15 cellular contexts compared by ENCODE assay signal in the genomic region with DNA sequence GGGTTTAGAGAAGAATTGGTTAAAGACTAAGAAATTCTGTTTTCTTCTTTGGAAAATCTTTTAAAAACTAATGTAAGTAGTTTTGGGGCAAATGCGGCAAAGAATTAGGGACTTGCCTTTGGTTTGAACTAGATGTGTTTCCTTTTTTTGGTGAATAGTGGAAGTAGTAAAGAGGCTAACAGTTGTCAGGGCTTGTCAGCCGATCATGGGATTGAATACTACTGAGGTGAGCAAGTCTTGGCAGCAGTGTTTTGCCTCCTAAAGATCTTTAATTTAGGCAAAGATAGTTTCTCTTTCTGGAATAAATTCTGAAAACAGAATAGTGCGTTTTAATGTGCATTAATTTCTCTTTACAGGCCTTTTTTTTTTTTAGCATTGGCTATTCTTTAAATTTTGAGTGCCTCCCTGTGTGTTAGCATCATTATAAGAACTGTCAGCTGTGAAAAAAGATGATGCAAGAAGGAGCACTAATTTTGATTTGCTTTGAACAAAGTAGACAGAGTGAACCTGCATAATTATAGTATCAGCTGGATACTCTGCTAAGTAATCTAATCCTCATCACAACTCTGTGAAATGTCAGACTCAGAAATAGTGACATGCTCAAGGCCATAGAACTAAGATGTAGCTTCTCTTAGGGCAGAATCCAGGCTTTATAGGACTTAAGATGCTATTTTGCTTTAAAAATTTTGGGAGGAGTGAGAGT. TPM values are rescaled to one million over a fixed set of nuclear protein-coding genes. Genes with fewer than 3 reads are reported as not detected.
A peak's percentile ranks its signal among the peaks of the same experiment; 100 is the strongest.
DNase-seq lines count a peak whose midpoint lies in the region; ATAC-seq and TF ChIP-seq lines count a peak whose summit lies in the region.
"Had no signal": no experiment of that assay in that cellular context is flagged by ENCODE, and none has a peak within 500 bp of the region (broad histone marks: within the 10 kb centered on the region; RNA-seq: fewer than 3 reads in every experiment).

No MANE protein-coding gene starts in this region.

- no peaks in the 10 kb centered on the region for H4K20me1 ChIP-seq in DOHH2 (ENCODE audit: control insufficient read depth, insufficient read depth, low read depth, low read length)

- no peak for TF ChIP-seq CTCF in DOHH2 (IDR thresholded peaks at IDR 0.05; ENCODE audit: low read depth, low read length, poor library complexity, severe bottlenecking)
- TF ChIP-seq CTCF in HL-60 (IDR thresholded peaks at IDR 0.05; ENCODE audit: insufficient read depth, low read length): no peak

- H3K4me3 ChIP-seq in DOHH2 (ENCODE audit: low read length) (no peak overlapping the region), HL-60 (replicated peaks; ENCODE audit: insufficient read depth, low read length) (no peak overlapping the region), SK-N-MC (no peak overlapping the region)
- H3K4me3 ChIP-seq: esophagus muscularis mucosa, lung, testis had no signal

- peaks cover 0 to 5% (median 2%) of the 10 kb centered on the region in 3 donors for H3K27me3 Mint-ChIP-seq in immature natural killer cell (ENCODE audit: low read depth in 3 of 3)
- H3K27me3 Mint-ChIP-seq in activated CD8-positive, alpha-beta memory T cell treated with anti-CD3 and anti-CD28 coated beads, Interleukin-2, amount 10 ng/mL, durations not matched to agents 7 days and 5 days: no peaks in the 10 kb centered on the region
- H3K27me3 Mint-ChIP-seq: activated naive CD8-positive, alpha-beta T cell treated with anti-CD3 and anti-CD28 coated beads, Interleukin-2, amount 10 ng/mL, durations not matched to agents 7 days and 5 days; CD4-positive, alpha-beta memory T cell had no signal

- H3K9me3 Mint-ChIP-seq in immature natural killer cell: no peaks in the 10 kb centered on the region
- H3K9me3 Mint-ChIP-seq in activated CD8-positive, alpha-beta memory T cell treated with anti-CD3 and anti-CD28 coated beads, Interleukin-2, amount 10 ng/mL, durations not matched to agents 7 days and 5 days (ENCODE audit: low read depth): no peaks in the 10 kb centered on the region
- H3K9me3 Mint-ChIP-seq: activated naive CD8-positive, alpha-beta T cell treated with anti-CD3 and anti-CD28 coated beads, Interleukin-2, amount 10 ng/mL, durations not matched to agents 7 days and 5 days; CD4-positive, alpha-beta memory T cell had no signal

- peak overlapping the region in 5 of 6 donors; percentile 15 to 77 (median 67) for H3K27ac Mint-ChIP-seq in immature natural killer cell
- H3K27ac Mint-ChIP-seq in activated CD8-positive, alpha-beta memory T cell treated with anti-CD3 and anti-CD28 coated beads, Interleukin-2, amount 10 ng/mL, durations not matched to agents 7 days and 5 days: no peak overlapping the region
- H3K27ac Mint-ChIP-seq: activated naive CD8-positive, alpha-beta T cell treated with anti-CD3 and anti-CD28 coated beads, Interleukin-2, amount 10 ng/mL, durations not matched to agents 7 days and 5 days had no signal

- no peak overlapping the region for H3K9ac ChIP-seq in SK-N-MC (ENCODE audit: insufficient read length)

- H3K9me3 ChIP-seq in DOHH2 (ENCODE audit: control insufficient read depth, insufficient read depth, low read length) (no peaks in the 10 kb centered on the region), SK-N-MC (ENCODE audit: low read depth, low read length) (no peaks in the 10 kb centered on the region)
- H3K9me3 ChIP-seq: esophagus muscularis mucosa, testis had no signal

- ATAC-seq in HG02678 (IDR thresholded peaks at IDR 0.05; ENCODE audit: unreplicated experiment) (no peak), GM21423 (IDR thresholded peaks at IDR 0.05; ENCODE audit: unreplicated experiment) (no peak)
- ATAC-seq in activated CD8-positive, alpha-beta memory T cell treated with anti-CD3 and anti-CD28 coated beads, Interleukin-2, amount 10 ng/mL, durations not matched to agents 7 days and 5 days: no peak

- H3K27me3 ChIP-seq in DOHH2 (ENCODE audit: control insufficient read depth, low read length): no peaks in the 10 kb centered on the region
- no peaks in the 10 kb centered on the region for H3K27me3 ChIP-seq in HL-60 (ENCODE audit: insufficient read depth, poor library complexity, severe bottlenecking)
- H3K27me3 ChIP-seq: esophagus muscularis mucosa, testis had no signal

- H3K4me1 Mint-ChIP-seq in immature natural killer cell: peaks cover 66 to 86% of the 10 kb centered on the region in 2 donors
- peaks cover 37% of the 10 kb centered on the region for H3K4me1 Mint-ChIP-seq in activated CD8-positive, alpha-beta memory T cell treated with anti-CD3 and anti-CD28 coated beads, Interleukin-2, amount 10 ng/mL, durations not matched to agents 7 days and 5 days

- peaks cover 0 to 10% (median 9%) of the 10 kb centered on the region in 3 donors for H3K36me3 Mint-ChIP-seq in immature natural killer cell
- H3K36me3 Mint-ChIP-seq in activated CD8-positive, alpha-beta memory T cell treated with anti-CD3 and anti-CD28 coated beads, Interleukin-2, amount 10 ng/mL, durations not matched to agents 7 days and 5 days: peaks cover 21% of the 10 kb centered on the region

- 0 out of 2 replicates have a peak, but pooled peaks cover 5% of the 10 kb centered on the region for H3F3A ChIP-seq in DOHH2 (ENCODE audit: control insufficient read depth, insufficient read depth)

- no peak overlapping the region for H3K4me3 Mint-ChIP-seq in immature natural killer cell
- no peak overlapping the region for H3K4me3 Mint-ChIP-seq in activated CD8-positive, alpha-beta memory T cell treated with anti-CD3 and anti-CD28 coated beads, Interleukin-2, amount 10 ng/mL, durations not matched to agents 7 days and 5 days
- H3K4me3 Mint-ChIP-seq: activated naive CD8-positive, alpha-beta T cell treated with anti-CD3 and anti-CD28 coated beads, Interleukin-2, amount 10 ng/mL, durations not matched to agents 7 days and 5 days had no signal

- CTCF ChIA-PET in activated CD8-positive, alpha-beta memory T cell treated with anti-CD3 and anti-CD28 coated beads, Interleukin-2, amount 10 ng/mL, durations not matched to agents 7 days and 5 days (lab: Charles Lee): no interaction called here

- H3K27ac ChIP-seq in DOHH2 (ENCODE audit: low read depth, low read length): peak overlapping the region; percentile 14; the same call in 1 of the 2 replicates
- peak overlapping the region; percentile 66 for H3K27ac ChIP-seq in HL-60 (replicated peaks)
- 0 out of 2 replicates have a peak overlapping the region, but pooled peaks have one; percentile 14 for H3K27ac ChIP-seq in SK-N-MC
- H3K27ac ChIP-seq: esophagus muscularis mucosa had no signal

- DNase-seq in HL-60 (ENCODE audit: low read depth in 1 of 2, low spot score in 1 of 2) (peak in 1 of 2 experiments; percentile 14), SK-N-MC (ENCODE audit: low read depth, low spot score) (no peak), immature natural killer cell (no peak), NK-92 (lab: John Stamatoyannopoulos, UW; ENCODE audit: unreplicated experiment) (no peak)
- no peak for DNase-seq in activated CD8-positive, alpha-beta memory T cell treated with anti-CD3 and anti-CD28 coated beads, Interleukin-2, amount 10 ng/mL, durations not matched to agents 7 days and 5 days
- DNase-seq: activated naive CD8-positive, alpha-beta T cell treated with anti-CD3 and anti-CD28 coated beads, Interleukin-2, amount 10 ng/mL, durations not matched to agents 7 days and 5 days; CD4-positive, alpha-beta memory T cell; occipital lobe; stimulated activated CD4-positive, alpha-beta T cell treated with anti-CD3 and anti-CD28 coated beads, Interleukin-12 subunit alpha, Interleukin-12 subunit beta, amount 100 ng/mL, for 4 hours; testis had no signal

- peak overlapping the region; percentile 38 for H3K4me2 ChIP-seq in DOHH2 (ENCODE audit: low read length)

- H3K9me2 ChIP-seq in DOHH2 (replicated peaks; ENCODE audit: control insufficient read depth, low read length): no peaks in the 10 kb centered on the region

- peaks cover 26% of the 10 kb centered on the region for H3K4me1 ChIP-seq in DOHH2 (ENCODE audit: control insufficient read depth, low read length)

- peaks cover 84% of the 10 kb centered on the region for H3K79me2 ChIP-seq in DOHH2 (ENCODE audit: control insufficient read depth, low read length)

- H3K36me3 ChIP-seq in DOHH2 (ENCODE audit: control insufficient read depth, low read length) (peaks cover 10% of the 10 kb centered on the region), SK-N-MC (ENCODE audit: insufficient read depth, low read length) (peaks cover 11% of the 10 kb centered on the region; the same call in 1 of the 2 replicates)

RNA-seq across cellular contexts. Expression of a gene that starts 31.7 kb away (rescaled TPM):
- polyA plus RNA-seq in immature natural killer cell: 10 to 100 TPM; 25.0 to 38.2 (median 38.1) TPM
- 10 to 100 TPM; 18.6 to 22.1 TPM for total RNA-seq in activated CD8-positive, alpha-beta memory T cell treated with anti-CD3 and anti-CD28 coated beads, Interleukin-2, amount 10 ng/mL, durations not matched to agents 7 days and 5 days

Comparison
In these comparisons a context has a peak if more than half of its experiments do, and no peak if none do; other contexts are left out.
1. H3K27ac ChIP-seq: peak in every context shown above with its lines; median percentile 66 in HL-60; 14 in DOHH2; 14 in SK-N-MC.